ENCODE assay signal across 8 cellular contexts in genomic region chr10:5446390-5446926, GRCh38. TPM values are rescaled to one million over a fixed set of nuclear protein-coding genes. Genes with fewer than 3 reads are reported as not detected.
DNase-seq lines count a peak whose midpoint lies in the region; ATAC-seq and TF ChIP-seq lines count a peak whose summit lies in the region.

No MANE protein-coding gene starts in this region.

- no peaks in the 10 kb centered on the region for H3K36me3 Mint-ChIP-seq in CD8-positive, alpha-beta T cell
- H3K36me3 Mint-ChIP-seq in activated CD8-positive, alpha-beta T cell treated with anti-CD3 and anti-CD28 coated beads for 36 hours (ENCODE audit: low read depth) = peaks cover 6% of the 10 kb centered on the region

- POLR2A ChIA-PET in CD8-positive, alpha-beta T cell (lab: Charles Lee) = interaction anchor here (0.9 to 1.3 kb wide), 2 partner anchors 21 to 176 kb away, joined by 3 to 4 read pairs; no protein-coding TSS in a partner anchor
- POLR2A ChIA-PET in activated CD8-positive, alpha-beta T cell treated with anti-CD3 and anti-CD28 coated beads for 36 hours (lab: Charles Lee) = interaction anchor here (1.0 kb wide), 1 partner anchor 182 kb away, joined by 3 read pairs; no protein-coding TSS in a partner anchor

- ATAC-seq in CD8-positive, alpha-beta T cell = peak; percentile 67
- peak; percentile 72 for ATAC-seq in activated CD8-positive, alpha-beta T cell treated with anti-CD3 and anti-CD28 coated beads for 36 hours
- ATAC-seq in lung (ENCODE audit: insufficient read depth, low FRiP score) = peak; percentile 94

- peak; percentile 42 to 83 (median 71) for DNase-seq in CD8-positive, alpha-beta T cell
- DNase-seq in HCEC 1CT (peak; percentile 68), NCI-H2107 (lab: John Stamatoyannopoulos, UW) (peak; percentile 70), lung (ENCODE audit: low spot score) (peak; percentile 93), NOMO-1 treated with dmso at 0.1 percent for 144 hours (lab: John Stamatoyannopoulos, UW; ENCODE audit: unreplicated experiment) (no peak)
- DNase-seq in activated CD8-positive, alpha-beta T cell treated with anti-CD3 and anti-CD28 coated beads for 36 hours = peak; percentile 88
- DNase-seq in effector CD4-positive, alpha-beta T cell = peak; percentile 43
- peak; percentile 63 to 76 for DNase-seq in stimulated activated CD4-positive, alpha-beta T cell treated with anti-CD3 and anti-CD28 coated beads, Interleukin-4, amount 100 ng/mL, for 48 hours (ENCODE audit: low read depth in 2 of 2)

- H3K4me1 ChIP-seq in CD8-positive, alpha-beta T cell (ENCODE audit: insufficient read depth, low read length) = peaks cover 25% of the 10 kb centered on the region
- H3K4me1 ChIP-seq in lung (ENCODE audit: control insufficient read depth in 2 of 2, insufficient read depth in 2 of 2, low read length in 2 of 2) = peaks cover 2 to 4% of the 10 kb centered on the region in 2 donors

- H3K4me3 Mint-ChIP-seq in CD8-positive, alpha-beta T cell = peak overlapping the region; percentile 85
- H3K4me3 Mint-ChIP-seq in activated CD8-positive, alpha-beta T cell treated with anti-CD3 and anti-CD28 coated beads for 36 hours = peak overlapping the region; percentile 79

- H3K27ac ChIP-seq in CD8-positive, alpha-beta T cell (ENCODE audit: low read depth, low read length) = peak overlapping the region; percentile 45
- H3K27ac ChIP-seq in lung (ENCODE audit: low read depth in 1 of 2, low read length in 1 of 2) = peak overlapping the region in 1 of 2 donors; percentile 85

- H3K4me1 Mint-ChIP-seq in CD8-positive, alpha-beta T cell (ENCODE audit: low read depth) = peaks cover 32% of the 10 kb centered on the region
- peaks cover 49% of the 10 kb centered on the region for H3K4me1 Mint-ChIP-seq in activated CD8-positive, alpha-beta T cell treated with anti-CD3 and anti-CD28 coated beads for 36 hours (ENCODE audit: low read depth)

- H3K9me3 Mint-ChIP-seq in CD8-positive, alpha-beta T cell = no peaks in the 10 kb centered on the region
- H3K9me3 Mint-ChIP-seq in activated CD8-positive, alpha-beta T cell treated with anti-CD3 and anti-CD28 coated beads for 36 hours = no peaks in the 10 kb centered on the region

- peak overlapping the region; percentile 54 for H3K4me3 ChIP-seq in CD8-positive, alpha-beta T cell (ENCODE audit: low read depth, low read length)
- peak overlapping the region; percentile 16 for H3K4me3 ChIP-seq in lung

- 4 to 6% methylated on average over 23 of the region's 23 CpGs for WGBS in lung, 2 donors

- H3K27me3 Mint-ChIP-seq in CD8-positive, alpha-beta T cell (ENCODE audit: low read depth) = no peaks in the 10 kb centered on the region
- H3K27me3 Mint-ChIP-seq in activated CD8-positive, alpha-beta T cell treated with anti-CD3 and anti-CD28 coated beads for 36 hours = peaks cover 5% of the 10 kb centered on the region

- peak overlapping the region; percentile 87 for H3K27ac Mint-ChIP-seq in CD8-positive, alpha-beta T cell
- H3K27ac Mint-ChIP-seq in activated CD8-positive, alpha-beta T cell treated with anti-CD3 and anti-CD28 coated beads for 36 hours = peak overlapping the region; percentile 75

- no peaks in the 10 kb centered on the region for H3K36me3 ChIP-seq in CD8-positive, alpha-beta T cell (ENCODE audit: insufficient read depth, low read length)
- H3K36me3 ChIP-seq in lung (ENCODE audit: control insufficient read depth in 2 of 2, insufficient read depth in 2 of 2, low read length in 2 of 2) = no peaks in the 10 kb centered on the region

- no peak for TF ChIP-seq CTCF in CD8-positive, alpha-beta T cell (IDR thresholded peaks at IDR 0.05)
- TF ChIP-seq CTCF in activated CD8-positive, alpha-beta T cell treated with anti-CD3 and anti-CD28 coated beads for 36 hours (IDR thresholded peaks at IDR 0.05) = no peak
- no peak for TF ChIP-seq CTCF in lung (IDR thresholded peaks at IDR 0.05; ENCODE audit: control extremely low read depth, extremely low read depth)

- CTCF ChIA-PET in CD8-positive, alpha-beta T cell (lab: Charles Lee) = interaction anchor here (1.3 to 11.4 kb wide), 3 partner anchors 10 to 178 kb away, joined by 3 to 377 read pairs (median 4); no protein-coding TSS in a partner anchor
- CTCF ChIA-PET in activated CD8-positive, alpha-beta T cell treated with anti-CD3 and anti-CD28 coated beads for 36 hours (lab: Charles Lee) = interaction anchor here (0.9 to 18.5 kb wide), 5 partner anchors 11 to 175 kb away, joined by 3 to 246 read pairs (median 7); no protein-coding TSS in a partner anchor

- H3K9me3 ChIP-seq in CD8-positive, alpha-beta T cell (ENCODE audit: low read length) = no peaks in the 10 kb centered on the region
- H3K9me3 ChIP-seq in lung (ENCODE audit: control insufficient read depth in 2 of 2, insufficient read depth in 1 of 2, low read length in 1 of 2) = no peaks in the 10 kb centered on the region

- intact Hi-C loops in CD8-positive, alpha-beta T cell (cut with DNase I, micrococcal nuclease) = loop anchor here in 1 of 2 experiments (2.0 kb wide), 1 partner anchor 118 kb away; no protein-coding TSS in a partner anchor
- intact Hi-C loops in activated CD8-positive, alpha-beta T cell treated with anti-CD3 and anti-CD28 coated beads for 36 hours (cut with micrococcal nuclease) = loop anchor here (2.0 to 5.0 kb wide), 2 partner anchors 106 to 182 kb away; no protein-coding TSS in a partner anchor

- H3K27me3 ChIP-seq in CD8-positive, alpha-beta T cell (ENCODE audit: insufficient read depth, low read length) = no peaks in the 10 kb centered on the region
- no peaks in the 10 kb centered on the region for H3K27me3 ChIP-seq in lung (ENCODE audit: control insufficient read depth, insufficient read depth)

RNA-seq across cellular contexts. Expression of gene NET1, which starts 34.1 kb away (rescaled TPM):
- total RNA-seq in CD8-positive, alpha-beta T cell = 10 to 100 TPM; 12.6 to 16.7 TPM
- 10 to 100 TPM; 20.5 to 21.6 TPM for total RNA-seq in activated CD8-positive, alpha-beta T cell treated with anti-CD3 and anti-CD28 coated beads for 36 hours
- total RNA-seq in lung = 10 to 100 TPM; 52.9 to 98.7 TPM
- polyA plus RNA-seq in lung = 10 to 100 TPM; 17.4 to 18.9 TPM

RNA-seq across cellular contexts. Expression of gene TUBAL3, which starts 41.8 kb away (rescaled TPM):
- not detected for total RNA-seq in CD8-positive, alpha-beta T cell
- not detected for total RNA-seq in activated CD8-positive, alpha-beta T cell treated with anti-CD3 and anti-CD28 coated beads for 36 hours
- under 1 TPM in 1 of 2 donors, not detected in 1; 0.12 TPM for total RNA-seq in lung
- under 1 TPM; 0.06 TPM for polyA plus RNA-seq in lung

RNA-seq across cellular contexts. Expression of gene CALML5, which starts 52.9 kb away (rescaled TPM):
- not detected for total RNA-seq in CD8-positive, alpha-beta T cell
- not detected for total RNA-seq in activated CD8-positive, alpha-beta T cell treated with anti-CD3 and anti-CD28 coated beads for 36 hours
- total RNA-seq in lung = not detected
- not detected for polyA plus RNA-seq in lung
